Comparison of ENCODE assay signal across 11 cellular contexts in genomic region chr13:33213797-33214196, GRCh38.
A peak's percentile ranks its signal among the peaks of the same experiment; 100 is the strongest.
DNase-seq lines count a peak whose midpoint lies in the region; ATAC-seq and TF ChIP-seq lines count a peak whose summit lies in the region.
"Had no signal": no experiment of that assay in that cellular context is flagged by ENCODE, and none has a peak within 500 bp of the region (broad histone marks: within the 10 kb centered on the region; RNA-seq: fewer than 3 reads in every experiment).

No MANE protein-coding gene starts in this region.

- peak; percentile 32 for DNase-seq in H4 (ENCODE audit: low spot score)
- DNase-seq in brain microvascular endothelial cell = no peak
- peak; percentile 30 for DNase-seq in iPS-NIHi11 (ENCODE audit: low spot score)
- no peak for DNase-seq in sigmoid colon
- no peak for DNase-seq in stimulated activated CD8-positive, alpha-beta memory T cell treated with anti-CD3 and anti-CD28 coated beads, Interleukin-4, amount 100 ng/mL, for 48 hours
- no peak for DNase-seq in left lobe of liver (ENCODE audit: low spot score)
- DNase-seq in activated CD4-positive, alpha-beta T cell treated with anti-CD3 and anti-CD28 coated beads for 36 hours = no peak
- DNase-seq: islet precursor cell, NCI-H1417 treated with DMSO at 0.1 percent for 48 hours had no signal

- H3K27ac Mint-ChIP-seq in activated CD4-positive, alpha-beta T cell treated with anti-CD3 and anti-CD28 coated beads for 36 hours = no peak overlapping the region

- no peaks in the 10 kb centered on the region for H3K4me1 Mint-ChIP-seq in activated CD4-positive, alpha-beta T cell treated with anti-CD3 and anti-CD28 coated beads for 36 hours

- H3K4me3 ChIP-seq in brain microvascular endothelial cell (ENCODE audit: low read depth, low read length) (no peak overlapping the region), sigmoid colon (peak overlapping the region in 1 of 4 donors; percentile 5)

- H3K9me3 ChIP-seq in sigmoid colon = no peaks in the 10 kb centered on the region
- H3K9me3 ChIP-seq: BE2C had no signal

- TF ChIP-seq CTCF in brain microvascular endothelial cell (IDR thresholded peaks at IDR 0.05; ENCODE audit: low read depth, low read length, missing control alignments) = no peak
- TF ChIP-seq CTCF in sigmoid colon (IDR thresholded peaks at IDR 0.05) = no peak

- H3K27me3 ChIP-seq in brain microvascular endothelial cell (replicated peaks) (no peaks in the 10 kb centered on the region), sigmoid colon (no peaks in the 10 kb centered on the region)
- H3K27me3 ChIP-seq: BE2C had no signal

- TF ChIP-seq EP300 in sigmoid colon (IDR thresholded peaks at IDR 0.05) = no peak

- peaks cover 3% of the 10 kb centered on the region for H3K36me3 ChIP-seq in brain microvascular endothelial cell (replicated peaks)
- no peaks in the 10 kb centered on the region for H3K36me3 ChIP-seq in sigmoid colon
- H3K36me3 ChIP-seq: BE2C had no signal

- H3K27me3 Mint-ChIP-seq in activated CD4-positive, alpha-beta T cell treated with anti-CD3 and anti-CD28 coated beads for 36 hours = peaks cover 2% of the 10 kb centered on the region

- in situ Hi-C loops in brain microvascular endothelial cell (cut with HindIII; ENCODE audit: low pct_ligation_motif_present, low sequenced_read_pairs) = no loop called here

- no peaks in the 10 kb centered on the region for H3K36me3 Mint-ChIP-seq in activated CD4-positive, alpha-beta T cell treated with anti-CD3 and anti-CD28 coated beads for 36 hours (ENCODE audit: low read depth)

- whole genome bisulfite sequencing in sigmoid colon, 2 donors = 28 to 59% methylated on average over 6 of the region's 6 CpGs

- POLR2A ChIA-PET in activated CD4-positive, alpha-beta T cell treated with anti-CD3 and anti-CD28 coated beads for 36 hours (lab: Charles Lee) = no interaction called here

- peak overlapping the region; percentile 90 for H3K27ac ChIP-seq in brain microvascular endothelial cell
- H3K27ac ChIP-seq in sigmoid colon = peak overlapping the region; percentile 60 to 79 (median 69)

- TF ChIP-seq POLR2A in sigmoid colon (IDR thresholded peaks at IDR 0.05) = no peak

- CTCF ChIA-PET in activated CD4-positive, alpha-beta T cell treated with anti-CD3 and anti-CD28 coated beads for 36 hours (lab: Charles Lee) = interaction anchor here (0.8 to 0.9 kb wide), 2 partner anchors 11 to 15 kb away, joined by 3 to 4 read pairs; no protein-coding TSS in a partner anchor

- H3K9me3 Mint-ChIP-seq in activated CD4-positive, alpha-beta T cell treated with anti-CD3 and anti-CD28 coated beads for 36 hours (ENCODE audit: low read depth) = no peaks in the 10 kb centered on the region

- no peak overlapping the region for H3K4me3 Mint-ChIP-seq in activated CD4-positive, alpha-beta T cell treated with anti-CD3 and anti-CD28 coated beads for 36 hours

- no peak for ATAC-seq in HG03139 (IDR thresholded peaks at IDR 0.05; ENCODE audit: unreplicated experiment)
- no peak for ATAC-seq in left lobe of liver
- ATAC-seq in activated CD4-positive, alpha-beta T cell treated with anti-CD3 and anti-CD28 coated beads for 36 hours = no peak

- intact Hi-C loops in sigmoid colon (cut with DNase I) = no loop called here
- intact Hi-C loops in activated CD4-positive, alpha-beta T cell treated with anti-CD3 and anti-CD28 coated beads for 36 hours (cut with DNase I, micrococcal nuclease) = no loop called here

- H3K4me1 ChIP-seq in sigmoid colon = peaks cover 0 to 81% (median 70%) of the 10 kb centered on the region in 4 donors

Comparison
In these comparisons a context has a peak if more than half of its experiments do, and no peak if none do; other contexts are left out.
1. DNase-seq: peak in H4 (single experiment) and iPS-NIHi11 (single experiment); none in brain microvascular endothelial cell (single experiment), sigmoid colon (single experiment), stimulated activated CD8-positive, alpha-beta memory T cell treated with anti-CD3 and anti-CD28 coated beads, Interleukin-4, amount 100 ng/mL, for 48 hours (single experiment), left lobe of liver (single experiment) and activated CD4-positive, alpha-beta T cell treated with anti-CD3 and anti-CD28 coated beads for 36 hours (single experiment).